In genomic region chr17:35578929-35579448, GRCh38 we compare ENCODE assay signal across 1 cellular context.
TF ChIP-seq lines count a peak whose summit lies in the region.

No MANE protein-coding gene starts in this region.

TF ChIP-seq in GM23338, 12 proteins besides CTCF, POLR2A, EP300 and RAD21 (continued from another document):
- no peak for TF ChIP-seq ZNF462 (CRISPR knock-in tag; IDR thresholded peaks at IDR 0.05)
- no peak for TF ChIP-seq ETS1 (IDR thresholded peaks at IDR 0.05)
- no peak for TF ChIP-seq EZH2phosphoT487 (IDR thresholded peaks at IDR 0.05; ENCODE audit: unreplicated experiment)
- no peak for TF ChIP-seq EZH2 (IDR thresholded peaks at IDR 0.05; ENCODE audit: low read depth, unreplicated experiment)
- no peak for TF ChIP-seq JUNB (IDR thresholded peaks at IDR 0.05; ENCODE audit: unreplicated experiment)
- TF ChIP-seq REST (IDR thresholded peaks at IDR 0.05; ENCODE audit: unreplicated experiment): no peak
- TF ChIP-seq NANOG (IDR thresholded peaks at IDR 0.05; ENCODE audit: borderline replicate concordance): no peak
- TF ChIP-seq CREB1 (CRISPR knock-in tag; IDR thresholded peaks at IDR 0.05; ENCODE audit: low read depth): no peak
- no peak for TF ChIP-seq ZNF331 (CRISPR knock-in tag; IDR thresholded peaks at IDR 0.05; ENCODE audit: low read depth)
- no peak for TF ChIP-seq POLR2AphosphoS5 (IDR thresholded peaks at IDR 0.05; ENCODE audit: low read depth)
- no peak for TF ChIP-seq STAT1 (IDR thresholded peaks at IDR 0.05; ENCODE audit: unreplicated experiment)
